Comparison of ENCODE assay signal across 8 cellular contexts in the genomic region with DNA sequence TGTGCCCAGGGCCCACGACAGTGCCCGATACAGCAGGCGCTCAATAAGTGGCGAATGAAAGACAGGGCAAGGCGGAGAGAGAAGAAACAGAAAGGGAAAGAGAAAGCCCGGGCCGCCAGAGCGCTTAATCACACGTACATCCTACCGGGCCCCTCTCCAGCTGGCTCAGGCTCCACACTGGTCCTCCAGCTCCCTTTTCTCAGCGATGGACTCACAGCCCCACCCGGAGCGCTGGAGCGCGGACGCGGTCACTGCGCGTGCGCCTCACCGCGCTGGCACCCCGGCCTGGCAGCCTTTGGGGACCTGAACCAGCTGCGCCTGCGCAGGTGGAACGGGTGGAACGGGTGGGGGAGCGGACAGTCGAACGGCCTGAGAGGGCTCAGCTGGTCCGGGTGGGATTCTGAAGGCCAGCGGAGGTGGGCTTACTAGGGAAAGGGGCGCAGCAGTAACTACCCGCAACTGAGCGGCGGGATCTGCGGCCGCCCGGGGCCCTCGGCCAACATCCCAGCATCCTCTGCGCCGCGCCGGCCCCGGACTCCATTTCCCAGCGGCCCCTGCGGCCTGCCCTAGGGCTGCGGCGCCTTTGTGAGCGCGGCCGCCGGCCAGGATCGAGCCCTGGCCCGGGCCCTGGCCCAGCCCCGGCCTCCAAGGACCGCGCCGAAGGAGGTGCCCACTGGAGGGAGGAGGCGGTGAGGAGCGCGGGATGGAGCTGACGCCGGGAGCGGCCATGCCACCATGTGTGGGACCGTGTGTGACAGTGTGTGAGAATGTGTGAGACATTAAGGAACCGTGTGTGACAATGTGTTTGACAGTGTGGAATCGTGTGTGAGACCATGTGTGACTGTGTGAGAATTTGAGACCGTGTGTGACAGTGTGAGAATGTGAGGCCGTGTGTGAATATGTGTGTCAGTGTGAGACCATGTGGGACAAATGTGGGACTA. TPM values are rescaled to one million over a fixed set of nuclear protein-coding genes. Genes with fewer than 3 reads are reported as not detected.
DNase-seq lines count a peak whose midpoint lies in the region; ATAC-seq and TF ChIP-seq lines count a peak whose summit lies in the region.

Gene ZNF583 (plus strand): TSS at position 569 of the 941 bp plus-strand sequence. CDS start 2,783 bp downstream, outside the sequence.

- peaks cover 38% of the 10 kb centered on the region for H3K9me3 Mint-ChIP-seq in natural killer cell treated with Interleukin-12 subunit alpha and Interleukin-12 subunit beta and Interleukin-15 and Interleukin-18, amount 100 ng/mL, for 72 hours

- peak within 1 kb of the TSS; percentile 92 to 93 for H3K27ac Mint-ChIP-seq in natural killer cell treated with Interleukin-12 subunit alpha and Interleukin-12 subunit beta and Interleukin-15 and Interleukin-18, amount 100 ng/mL, for 72 hours

- peak; percentile 85 for ATAC-seq in GM21576 (IDR thresholded peaks at IDR 0.05; ENCODE audit: unreplicated experiment)
- ATAC-seq in natural killer cell treated with Interleukin-12 subunit alpha and Interleukin-12 subunit beta and Interleukin-15 and Interleukin-18, amount 100 ng/mL, for 72 hours, result peak; percentile 93 to 96

- H3K4me1 Mint-ChIP-seq in natural killer cell treated with Interleukin-12 subunit alpha and Interleukin-12 subunit beta and Interleukin-15 and Interleukin-18, amount 100 ng/mL, for 72 hours (ENCODE audit: low read depth in 2 of 2), result peaks cover 16 to 25% of the 10 kb centered on the region in 2 donors

- no peak for TF ChIP-seq CTCF in fibroblast of pulmonary artery (IDR thresholded peaks at IDR 0.05; ENCODE audit: low read length, missing control alignments)

- peak within 1 kb of the TSS; percentile 70 for H3K4me3 ChIP-seq in fibroblast of pulmonary artery (replicated peaks; ENCODE audit: low read depth, low read length)

- DNase-seq in DMS114 treated with DMSO at 0.1 percent for 48 hours (lab: John Stamatoyannopoulos, UW; ENCODE audit: unreplicated experiment) (peak; percentile 79), KBM-7 (peak; percentile 87), RPMI7951 (ENCODE audit: low read depth) (peak; percentile 98), fibroblast of pulmonary artery (ENCODE audit: low read depth) (peak; percentile 99)
- peak; percentile 87 for DNase-seq in activated effector memory CD4-positive, alpha-beta T cell treated with Interleukin-2 at 50 U/mL for 16 hours
- DNase-seq in natural killer cell treated with Interleukin-12 subunit alpha and Interleukin-12 subunit beta and Interleukin-15 and Interleukin-18, amount 100 ng/mL, for 72 hours (ENCODE audit: low spot score), result peak; percentile 94
- peak; percentile 79 to 96 (median 88) for DNase-seq in stimulated activated naive CD4-positive, alpha-beta T cell (lab: John Stamatoyannopoulos, UW)

- H3K4me3 Mint-ChIP-seq in natural killer cell treated with Interleukin-12 subunit alpha and Interleukin-12 subunit beta and Interleukin-15 and Interleukin-18, amount 100 ng/mL, for 72 hours, result peak within 1 kb of the TSS; percentile 87

- no peaks in the 10 kb centered on the region for H3K27me3 Mint-ChIP-seq in natural killer cell treated with Interleukin-12 subunit alpha and Interleukin-12 subunit beta and Interleukin-15 and Interleukin-18, amount 100 ng/mL, for 72 hours

- in situ Hi-C loops in KBM-7 (cut with MboI; ENCODE audit: low pct_unique_long_range_greater_than_20kb, low sequenced_read_pairs), result no loop called here

- peaks cover 76% of the 10 kb centered on the region for H3K36me3 Mint-ChIP-seq in natural killer cell treated with Interleukin-12 subunit alpha and Interleukin-12 subunit beta and Interleukin-15 and Interleukin-18, amount 100 ng/mL, for 72 hours

RNA-seq across cellular contexts. Expression of gene ZNF583, which starts in this region (rescaled TPM):
- total RNA-seq in RPMI7951 (2014; rRNA removed; shearing (Covaris generic)), result 2.1 and 3.5 TPM in 2 replicates
- 1 to 10 TPM; 3.1 to 3.2 TPM for total RNA-seq in natural killer cell treated with Interleukin-12 subunit alpha and Interleukin-12 subunit beta and Interleukin-15 and Interleukin-18, amount 100 ng/mL, for 72 hours

Comparison
In these comparisons a context has a peak if more than half of its experiments do, and no peak if none do; other contexts are left out.
1. Peak in every context shown above with its lines: DNase-seq, ATAC-seq and H3K4me3 ChIP-seq.